In genomic region chr3:39118079-39118478, GRCh38 we compare ENCODE assay signal across 20 cellular contexts. TPM values are rescaled to one million over a fixed set of nuclear protein-coding genes. Genes with fewer than 3 reads are reported as not detected.
DNase-seq lines count a peak whose midpoint lies in the region; ATAC-seq, FAIRE-seq and TF ChIP-seq lines count a peak whose summit lies in the region.
"Had no signal": no experiment of that assay in that cellular context is flagged by ENCODE, and none has a peak within 500 bp of the region (broad histone marks: within the 10 kb centered on the region; RNA-seq: fewer than 3 reads in every experiment).

No MANE protein-coding gene starts in this region.

- H4K20me1 ChIP-seq in GM12878 (ENCODE audit: control insufficient read depth, insufficient read depth): no peaks in the 10 kb centered on the region

- H3K9ac ChIP-seq in GM12878 (ENCODE audit: control insufficient read depth, insufficient read depth, low read length): no peak overlapping the region
- H3K9ac ChIP-seq: KMS-11 had no signal

- H3K36me3 ChIP-seq in GM12878 (ENCODE audit: control insufficient read depth in 2 of 2, insufficient read depth in 2 of 2, low read length in 1 of 2) (no peaks in the 10 kb centered on the region), testis (ENCODE audit: low read depth, missing control alignments) (no peaks in the 10 kb centered on the region)
- H3K36me3 ChIP-seq: HAP-1 had no signal

- in situ Hi-C loops in GM12878 (cut with MboI): no loop called here

- no peak for TF ChIP-seq EP300 in GM12878 (IDR thresholded peaks at IDR 0.05; ENCODE audit: borderline replicate concordance in 1 of 2, control insufficient read depth in 1 of 2, low read depth in 2 of 2, low read length in 2 of 2)

- H3K27me3 ChIP-seq in GM12878 (replicated peaks in 1 of 2; ENCODE audit: control insufficient read depth in 2 of 2, insufficient read depth in 2 of 2, low read length in 1 of 2): no peaks in the 10 kb centered on the region
- H3K27me3 ChIP-seq in testis: no peaks in the 10 kb centered on the region

- FAIRE-seq in GM12891 (lab: Jason Lieb, UNC): no peak
- peak; percentile 13 for FAIRE-seq in GM12878 (lab: Jason Lieb, UNC)
- FAIRE-seq: RCC 7860 had no signal

- POLR2A ChIA-PET in GM12878 (lab: Charles Lee): interaction anchor here (0.8 kb wide), 1 partner anchor 28 kb away, joined by 3 read pairs; no protein-coding TSS in a partner anchor

- TF ChIP-seq CTCF in GM12878 (IDR thresholded peaks at IDR 0.05 in 2 of 3, conservative IDR thresholded peaks at IDR 0.05 in 1 of 3; ENCODE audit: control insufficient read depth in 2 of 3, extremely low read depth in 1 of 3, insufficient read depth in 1 of 3, low read depth in 3 of 3, low read length in 3 of 3) (no peak), testis (IDR thresholded peaks at IDR 0.05) (no peak)

- H3K9me3 ChIP-seq in GM12878 (replicated peaks; ENCODE audit: control insufficient read depth, insufficient read depth, low read length) (no peaks in the 10 kb centered on the region), testis (no peaks in the 10 kb centered on the region)
- H3K9me3 ChIP-seq: HAP-1 had no signal

- H3K4me1 ChIP-seq in GM12878 (ENCODE audit: control insufficient read depth, insufficient read depth, low read length) (peaks cover 16% of the 10 kb centered on the region), testis (no peaks in the 10 kb centered on the region)

- TF ChIP-seq POLR2A in GM12891 (IDR thresholded peaks at IDR 0.05; ENCODE audit: low read depth, low read length): no peak
- TF ChIP-seq POLR2A in GM12878 (IDR thresholded peaks at IDR 0.05; ENCODE audit: low read depth, low read length): no peak
- TF ChIP-seq POLR2A in testis (IDR thresholded peaks at IDR 0.05): no peak

- H3K4me3 ChIP-seq in GM12878 (no peak overlapping the region), testis (no peak overlapping the region)
- H3K4me3 ChIP-seq: HAP-1 had no signal

- H3K79me2 ChIP-seq in GM12878 (ENCODE audit: control insufficient read depth, insufficient read depth, low read length): no peaks in the 10 kb centered on the region

- SMC1A ChIA-PET in GM12878 (lab: Charles Lee; ENCODE audit: uncharacterized antibody, unreplicated experiment): interaction anchor here (1.1 to 2.5 kb wide), 3 partner anchors 9 to 66 kb away, joined by 3 to 11 read pairs (median 5); no protein-coding TSS in a partner anchor

- DNase-seq in GM12891 (ENCODE audit: insufficient read length, low spot score) (no peak), NOMO-1 treated with DMSO at 0.1 percent for 48 hours (lab: John Stamatoyannopoulos, UW; ENCODE audit: unreplicated experiment) (peak; percentile 31), GM12878 (ENCODE audit: low read depth, low spot score) (no peak), testis (no peak), KG1 (lab: John Stamatoyannopoulos, UW) (no peak)
- DNase-seq in activated CD4-positive, alpha-beta T cell treated with anti-CD3 and anti-CD28 coated beads, Interleukin-2, amount 50 U/mL, for 4 hours: no peak
- DNase-seq: GF-D8, MV-4-11, NCI-H1417 treated with DMSO at 0.1 percent for 48 hours, NCI-H2029 treated with DMSO at 0.1 percent for 48 hours, NCI-H2171 treated with DMSO at 0.1 percent for 48 hours, NCI-H446 treated with DMSO at 0.1 percent for 48 hours, SHP77 treated with DMSO at 0.1 percent for 48 hours, SW 1271 had no signal

- CTCF ChIA-PET in GM12878 (lab: Yijun Ruan, JAX): interaction anchor here (1.0 to 1.6 kb wide), 3 partner anchors 9 to 170 kb away, joined by 3 to 9 read pairs (median 5); no protein-coding TSS in a partner anchor

- RAD21 ChIA-PET in GM12878 (lab: Charles Lee; ENCODE audit: unreplicated experiment): no interaction called here

- TF ChIP-seq RAD21 in GM12878 (IDR thresholded peaks at IDR 0.05; ENCODE audit: insufficient read depth, low read depth, low read length): no peak

- ATAC-seq in GM19351 (IDR thresholded peaks at IDR 0.05; ENCODE audit: unreplicated experiment) (peak; percentile 42), GM12878 (peak; percentile 61), GM18867 (IDR thresholded peaks at IDR 0.05; ENCODE audit: unreplicated experiment) (no peak)

- H2AFZ ChIP-seq in GM12878 (ENCODE audit: control insufficient read depth, low read depth, low read length): no peak overlapping the region

- H3K27ac ChIP-seq in GM12878 (ENCODE audit: control insufficient read depth, insufficient read depth): no peak overlapping the region
- H3K27ac ChIP-seq in testis: no peak overlapping the region
- H3K27ac ChIP-seq: C4-2B, KMS-11 had no signal

- H3K4me2 ChIP-seq in GM12878 (ENCODE audit: control insufficient read depth, insufficient read depth): no peak overlapping the region
- H3K4me2 ChIP-seq: KMS-11 had no signal

- intact Hi-C loops in GM12878 (cut with micrococcal nuclease; ENCODE audit: unreplicated experiment) (no loop called here), testis (cut with DNase I; ENCODE audit: low total_unique reads) (no loop called here)

- WGBS in GM12878 (ENCODE audit: insufficient coverage, insufficient replicate concordance, low lambda C conversion rate, missing lambda C conversion rate): 56% methylated on average over 3 of the region's 3 CpGs
- WGBS in testis, 2 donors: 92 to 93% methylated on average over 3 of the region's 3 CpGs

- no TSS peak for BruUV-seq in GM12878 (replicated peaks; lab: Mats Ljungman, UMichigan)

TF ChIP-seq in GM12891, 5 proteins besides CTCF, POLR2A, EP300 and RAD21 (continues in another document):
- TF ChIP-seq POU2F2 (IDR thresholded peaks at IDR 0.05; ENCODE audit: low read depth, low read length): no peak

RNA-seq across cellular contexts. Expression of gene TTC21A, which starts 10.6 kb away (rescaled TPM):
- polyA plus RNA-seq in GM12891 (2012; ENCODE audit: low read depth, missing spikeins): 1.9 TPM
- 10.3 and 13.6 TPM in 2 replicates for total RNA-seq in GM12878 (2013; cell fraction: nucleolus; rRNA removed)
- 0.93 and 2.2 TPM in 2 replicates for total RNA-seq in GM12878 (2014; rRNA removed)
- total RNA-seq in GM12878 (2014; rRNA removed; fragmentation: Illumina TruSeq; extraction: Trizol): 0.67 and 1.1 TPM in 2 replicates
- 2.6 and 2.7 TPM in 2 replicates for total RNA-seq in GM12878 (2021)
- polyA plus RNA-seq in GM12878 (2011; ENCODE audit: low read depth): 2.2 TPM
- polyA plus RNA-seq in GM12878 (2011; rRNA removed): 1.1 and 1.2 TPM in 2 replicates
- polyA plus RNA-seq in GM12878 (2011; cell fraction: cytosol; rRNA removed): 0.69 and 1.0 TPM in 2 replicates
- 7.0 and 7.7 TPM in 2 replicates for polyA plus RNA-seq in GM12878 (2011; cell fraction: nucleus; rRNA removed)
- 2.8 and 3.8 TPM in 2 replicates for polyA plus RNA-seq in GM12878 (2012)
- 1.6 and 2.1 TPM in 2 replicates for polyA plus RNA-seq in GM12878 (2014; fragmentation: Illumina TruSeq; extraction: Trizol)
- polyA plus RNA-seq in GM12878 (2014; fragmentation: Nextera tagmentation; extraction: Ambion mirVana): under 1 TPM; 0.62 to 0.68 TPM
- polyA plus RNA-seq in GM12878 (2014; rRNA removed): 3.2 and 3.8 TPM in 2 replicates
- 1 to 10 TPM; 1.0 to 1.2 TPM for polyA plus RNA-seq in GM12878 (2016; fragmentation: Nextera tagmentation; extraction: Ambion mirVana)
- polyA minus RNA-seq in GM12878 (2011; rRNA and poly(A)+ RNA removed): 1.1 and 2.0 TPM in 2 replicates
- polyA minus RNA-seq in GM12878 (2011; cell fraction: cytosol; rRNA and poly(A)+ RNA removed): not detected in 2 replicates
- polyA minus RNA-seq in GM12878 (2011; cell fraction: nucleus; rRNA and poly(A)+ RNA removed): 2.0 and 2.4 TPM in 2 replicates
- total RNA-seq in testis: 100 to 1,000 TPM in 1 of 2 donors, 10 to 100 TPM in 1; 74.3 to 101 TPM
- 266 TPM for polyA plus RNA-seq in testis (ENCODE audit: insufficient read depth, low read depth, low replicate concordance)

RNA-seq across cellular contexts. Expression of gene GORASP1, which starts 10.7 kb away (rescaled TPM):
- 18.7 TPM for polyA plus RNA-seq in GM12891 (2012; ENCODE audit: low read depth, missing spikeins)
- total RNA-seq in GM12878 (2013; cell fraction: nucleolus; rRNA removed): 58.3 and 75.7 TPM in 2 replicates
- total RNA-seq in GM12878 (2014; rRNA removed) (27.6 and 28.0 TPM in 2 replicates), GM12878 (2014; rRNA removed; fragmentation: Illumina TruSeq; extraction: Trizol) (16.7 and 16.8 TPM in 2 replicates), GM12878 (2021) (29.3 and 32.9 TPM in 2 replicates), testis (10 to 100 TPM; 75.3 to 92.1 TPM)
- 21.6 TPM for polyA plus RNA-seq in GM12878 (2011; ENCODE audit: low read depth)
- polyA plus RNA-seq in GM12878 (2011; rRNA removed) (20.6 and 28.8 TPM in 2 replicates), GM12878 (2014; fragmentation: Illumina TruSeq; extraction: Trizol) (23.2 and 25.1 TPM in 2 replicates), GM12878 (2014; fragmentation: Nextera tagmentation; extraction: Ambion mirVana) (1 to 10 TPM; 3.6 to 5.0 TPM), GM12878 (2014; rRNA removed) (32.7 and 35.1 TPM in 2 replicates), GM12878 (2016; fragmentation: Nextera tagmentation; extraction: Ambion mirVana) (10 to 100 TPM; 18.0 to 23.2 TPM), testis (ENCODE audit: insufficient read depth, low read depth, low replicate concordance) (69.5 TPM)
- polyA plus RNA-seq in GM12878 (2011; cell fraction: cytosol; rRNA removed): 25.5 and 35.6 TPM in 2 replicates
- polyA plus RNA-seq in GM12878 (2011; cell fraction: nucleus; rRNA removed): 131 and 134 TPM in 2 replicates
- 19.5 and 23.4 TPM in 2 replicates for polyA plus RNA-seq in GM12878 (2012)
- 17.7 and 29.2 TPM in 2 replicates for polyA minus RNA-seq in GM12878 (2011; rRNA and poly(A)+ RNA removed)
- polyA minus RNA-seq in GM12878 (2011; cell fraction: cytosol; rRNA and poly(A)+ RNA removed): 8.6 and 9.8 TPM in 2 replicates
- polyA minus RNA-seq in GM12878 (2011; cell fraction: nucleus; rRNA and poly(A)+ RNA removed): 36.4 and 47.1 TPM in 2 replicates

RNA-seq across cellular contexts. Expression of gene CSRNP1, which starts 35.3 kb away (rescaled TPM):
- 20.2 TPM for polyA plus RNA-seq in GM12891 (2012; ENCODE audit: low read depth, missing spikeins)
- total RNA-seq in GM12878 (2013; cell fraction: nucleolus; rRNA removed): 19.2 and 23.9 TPM in 2 replicates
- total RNA-seq in GM12878 (2014; rRNA removed) (14.2 TPM in 2 replicates), GM12878 (2014; rRNA removed; fragmentation: Illumina TruSeq; extraction: Trizol) (6.4 and 6.7 TPM in 2 replicates), GM12878 (2021) (12.0 and 12.1 TPM in 2 replicates), testis (10 to 100 TPM; 27.0 to 30.4 TPM)
- 7.8 TPM for polyA plus RNA-seq in GM12878 (2011; ENCODE audit: low read depth)
- polyA plus RNA-seq in GM12878 (2011; rRNA removed) (5.9 and 11.1 TPM in 2 replicates), GM12878 (2014; fragmentation: Illumina TruSeq; extraction: Trizol) (3.0 and 7.3 TPM in 2 replicates), GM12878 (2014; fragmentation: Nextera tagmentation; extraction: Ambion mirVana) (under 1 TPM; 0.32 to 0.77 TPM), GM12878 (2014; rRNA removed) (9.3 TPM in 2 replicates), GM12878 (2016; fragmentation: Nextera tagmentation; extraction: Ambion mirVana) (1 to 10 TPM; 4.9 to 7.0 TPM), testis (ENCODE audit: insufficient read depth, low read depth, low replicate concordance) (20.4 TPM)
- polyA plus RNA-seq in GM12878 (2011; cell fraction: cytosol; rRNA removed): 15.2 and 18.9 TPM in 2 replicates
- 18.3 and 26.2 TPM in 2 replicates for polyA plus RNA-seq in GM12878 (2011; cell fraction: nucleus; rRNA removed)
- polyA plus RNA-seq in GM12878 (2012): 17.7 and 20.8 TPM in 2 replicates
- 17.1 and 27.4 TPM in 2 replicates for polyA minus RNA-seq in GM12878 (2011; rRNA and poly(A)+ RNA removed)
- 6.5 and 11.8 TPM in 2 replicates for polyA minus RNA-seq in GM12878 (2011; cell fraction: cytosol; rRNA and poly(A)+ RNA removed)
- polyA minus RNA-seq in GM12878 (2011; cell fraction: nucleus; rRNA and poly(A)+ RNA removed): 16.4 and 17.9 TPM in 2 replicates

Comparison
In these comparisons a context has a peak if more than half of its experiments do, and no peak if none do; other contexts are left out.
1. RNA of gene TTC21A, which starts 10.6 kb away (total RNA-seq): 74.3 to 101 TPM in testis; 0.67 to 13.6 TPM in GM12878; every median in the first group is over 4 times any median in the second.